ENCODE assay signal across 8 cellular contexts in genomic region chr17:38735161-38735997, GRCh38. TPM values are rescaled to one million over a fixed set of nuclear protein-coding genes. Genes with fewer than 3 reads are reported as not detected.
DNase-seq lines count a peak whose midpoint lies in the region; ATAC-seq and TF ChIP-seq lines count a peak whose summit lies in the region.

No MANE protein-coding gene starts in this region.

- H3K36me3 ChIP-seq in neuronal stem cell (replicated peaks in 1 of 2; ENCODE audit: control insufficient read depth in 2 of 2, insufficient read depth in 2 of 2, low read length in 2 of 2) (peaks cover 43 to 82% of the 10 kb centered on the region in 2 donors), tibial nerve (peaks cover 0 to 77% (median 3%) of the 10 kb centered on the region in 3 donors)

- no peak overlapping the region for H2BK5ac ChIP-seq in neuronal stem cell (ENCODE audit: low read length)

- peak; percentile 93 to 97 (median 95) for TF ChIP-seq CTCF in tibial nerve (IDR thresholded peaks at IDR 0.05)

- no peak overlapping the region for H3K14ac ChIP-seq in neuronal stem cell (ENCODE audit: low read length)

- H4K8ac ChIP-seq in neuronal stem cell (ENCODE audit: low read depth, low read length) = peak overlapping the region; percentile 1

- H3K9me3 ChIP-seq in neuronal stem cell (replicated peaks in 1 of 2; ENCODE audit: control insufficient read depth in 2 of 2, insufficient read depth in 1 of 2, low read depth in 1 of 2, low read length in 2 of 2) = no peaks in the 10 kb centered on the region
- H3K9me3 ChIP-seq in tibial nerve = no peaks in the 10 kb centered on the region

- peaks cover 4% of the 10 kb centered on the region for H3K79me1 ChIP-seq in neuronal stem cell (ENCODE audit: low read depth, low read length)

- peak overlapping the region; percentile 12 for H3K9ac ChIP-seq in neuronal stem cell (ENCODE audit: low read depth, low read length, poor library complexity)

- H2AFZ ChIP-seq in neuronal stem cell (ENCODE audit: low read length) = no peak overlapping the region

- H3K4me3 ChIP-seq in neuronal stem cell (ENCODE audit: low read length in 2 of 2) (no peak overlapping the region), tibial nerve (no peak overlapping the region)

- H2BK12ac ChIP-seq in neuronal stem cell (ENCODE audit: low read length) = no peak overlapping the region

- no CpG with 5 or more reads among the region's 23 CpGs for WGBS in neuronal stem cell (ENCODE audit: extremely low coverage in 2 of 2, insufficient read length in 2 of 2, insufficient replicate concordance in 1 of 2), 2 donors
- WGBS in tibial nerve, 2 donors = 37 to 40% methylated on average over 23 of the region's 23 CpGs

- H2BK120ac ChIP-seq in neuronal stem cell (ENCODE audit: low read depth, low read length) = no peak overlapping the region

- H4K91ac ChIP-seq in neuronal stem cell (ENCODE audit: low read depth, low read length, poor library complexity) = no peak overlapping the region

- peak overlapping the region; percentile 65 for H3K18ac ChIP-seq in neuronal stem cell (ENCODE audit: low read length)

- H3K4ac ChIP-seq in neuronal stem cell (ENCODE audit: low read length) = no peak overlapping the region

- H3K4me1 ChIP-seq in neuronal stem cell (ENCODE audit: control insufficient read depth in 2 of 2, insufficient read depth in 1 of 2, low read depth in 1 of 2, low read length in 2 of 2) = peaks cover 5 to 6% of the 10 kb centered on the region in 2 donors
- H3K4me1 ChIP-seq in tibial nerve = peaks cover 0 to 57% (median 22%) of the 10 kb centered on the region in 4 donors

- peak overlapping the region; percentile 40 for H2AK5ac ChIP-seq in neuronal stem cell (ENCODE audit: low read depth, low read length)

- DNase-seq in NCI-H1436 (lab: John Stamatoyannopoulos, UW) (peak; percentile 61), NCI-H1436 treated with DMSO at 0.1 percent for 48 hours (lab: John Stamatoyannopoulos, UW) (no peak), NCI-H2227 treated with DMSO at 0.1 percent for 48 hours (lab: John Stamatoyannopoulos, UW) (peak; percentile 18), activated T-cell treated with anti-CD3 and anti-CD28 coated beads for 24 hours (ENCODE audit: low read depth) (peak; percentile 69), neuronal stem cell (ENCODE audit: low spot score) (no peak), tibial nerve (ENCODE audit: low spot score in 2 of 2) (peak in 1 of 2 donors; percentile 56)

- H3K27me3 ChIP-seq in neuronal stem cell (ENCODE audit: control insufficient read depth in 3 of 3, insufficient read depth in 3 of 3, low read depth in 1 of 3, low read length in 3 of 3) = no peaks in the 10 kb centered on the region
- H3K27me3 ChIP-seq in tibial nerve = no peaks in the 10 kb centered on the region

- no peak for TF ChIP-seq POLR2A in tibial nerve (IDR thresholded peaks at IDR 0.05)

- ATAC-seq in esophagus mucosa (peak; percentile 17), HG03571 (IDR thresholded peaks at IDR 0.05; ENCODE audit: unreplicated experiment) (no peak)

- H2BK15ac ChIP-seq in neuronal stem cell (ENCODE audit: low read length) = no peak overlapping the region

- no peak for TF ChIP-seq EP300 in tibial nerve (IDR thresholded peaks at IDR 0.05)

- H3K4me2 ChIP-seq in neuronal stem cell (ENCODE audit: insufficient read depth, low read length, poor library complexity, severe bottlenecking) = no peak overlapping the region

- H3K23ac ChIP-seq in neuronal stem cell (ENCODE audit: low read depth, low read length, poor library complexity) = peak overlapping the region; percentile 95

- H3K27ac ChIP-seq in neuronal stem cell (replicated peaks; ENCODE audit: low read length) (no peak overlapping the region), tibial nerve (peak overlapping the region in 3 of 4 donors; percentile 32 to 55 (median 40))

RNA-seq across cellular contexts. Expression of gene CISD3, which starts 5.2 kb away (rescaled TPM):
- total RNA-seq in esophagus mucosa (28.6 TPM), tibial nerve (10 to 100 TPM; 10.2 to 19.2 (median 16.5) TPM)
- 4.7 TPM for polyA plus RNA-seq in neuronal stem cell (2013, experiment 1 of 2)
- 4.8 TPM for polyA plus RNA-seq in neuronal stem cell (2013, experiment 2 of 2)

RNA-seq across cellular contexts. Expression of gene PCGF2, which starts 12.8 kb away (rescaled TPM):
- total RNA-seq in esophagus mucosa (18.0 TPM), tibial nerve (10 to 100 TPM in 3 of 4 donors, 1 to 10 TPM in 1; 7.7 to 50.0 (median 17.6) TPM)
- polyA plus RNA-seq in neuronal stem cell (2013, experiment 1 of 2) = 74.0 TPM
- 69.4 TPM for polyA plus RNA-seq in neuronal stem cell (2013, experiment 2 of 2)

RNA-seq across cellular contexts. Expression of gene PSMB3, which starts 17.2 kb away (rescaled TPM):
- 179 TPM for total RNA-seq in esophagus mucosa
- polyA plus RNA-seq in neuronal stem cell (2013, experiment 1 of 2) = 263 TPM
- 265 TPM for polyA plus RNA-seq in neuronal stem cell (2013, experiment 2 of 2)
- 100 to 1,000 TPM in 3 of 4 donors, 10 to 100 TPM in 1; 88.8 to 146 (median 141) TPM for total RNA-seq in tibial nerve

RNA-seq across cellular contexts. Expression of gene MLLT6, which starts 30.3 kb away (rescaled TPM):
- 40.2 TPM for total RNA-seq in esophagus mucosa
- polyA plus RNA-seq in neuronal stem cell (2013, experiment 1 of 2) = 14.2 TPM
- polyA plus RNA-seq in neuronal stem cell (2013, experiment 2 of 2) = 14.1 TPM
- 100 to 1,000 TPM in 2 of 4 donors, 10 to 100 TPM in 2; 83.9 to 185 (median 116) TPM for total RNA-seq in tibial nerve

Comparison
In these comparisons a context has a peak if more than half of its experiments do, and no peak if none do; other contexts are left out.
1. DNase-seq: peak in NCI-H1436 (single experiment), NCI-H2227 treated with DMSO at 0.1 percent for 48 hours (single experiment) and activated T-cell treated with anti-CD3 and anti-CD28 coated beads for 24 hours (single experiment); none in NCI-H1436 treated with DMSO at 0.1 percent for 48 hours (single experiment) and neuronal stem cell (single experiment).